ENCODE assay signal across 16 cellular contexts in genomic region chrX:45711231-45711630, GRCh38.
DNase-seq lines count a peak whose midpoint lies in the region; ATAC-seq and TF ChIP-seq lines count a peak whose summit lies in the region.
"Had no signal": no experiment of that assay in that cellular context is flagged by ENCODE, and none has a peak within 500 bp of the region (broad histone marks: within the 10 kb centered on the region; RNA-seq: fewer than 3 reads in every experiment).

No MANE protein-coding gene starts in this region.

- H3K4me3 Mint-ChIP-seq in activated naive CD4-positive, alpha-beta T cell treated with anti-CD3 and anti-CD28 coated beads, Interleukin-2, amount 50 U/mL, for 24 hours, result peak overlapping the region; percentile 62
- no peak overlapping the region for H3K4me3 Mint-ChIP-seq in central memory CD8-positive, alpha-beta T cell
- no peak overlapping the region for H3K4me3 Mint-ChIP-seq in activated CD8-positive, alpha-beta T cell treated with anti-CD3 and anti-CD28 coated beads for 36 hours

- H2AFZ ChIP-seq in PC-3 (ENCODE audit: low read length), result no peak overlapping the region
- no peak overlapping the region for H2AFZ ChIP-seq in smooth muscle cell (ENCODE audit: low read depth)

- peaks cover 20% of the 10 kb centered on the region for H3K79me2 ChIP-seq in PC-3 (ENCODE audit: low read length)
- H3K79me2 ChIP-seq in smooth muscle cell (ENCODE audit: low read depth), result no peaks in the 10 kb centered on the region

- H4K20me1 ChIP-seq in PC-3 (ENCODE audit: low read length), result no peaks in the 10 kb centered on the region
- H4K20me1 ChIP-seq in smooth muscle cell (ENCODE audit: low read depth), result no peaks in the 10 kb centered on the region

- CTCF ChIA-PET in PC-3 (lab: Charles Lee), result interaction anchor here (1.0 kb wide), 1 partner anchor 196 kb away, joined by 3 read pairs; no protein-coding TSS in a partner anchor
- CTCF ChIA-PET in activated CD8-positive, alpha-beta T cell treated with anti-CD3 and anti-CD28 coated beads for 36 hours (lab: Charles Lee), result interaction anchor here (0.8 to 1.3 kb wide), 2 partner anchors 32 to 62 kb away, joined by 3 to 4 read pairs; no protein-coding TSS in a partner anchor

- TF ChIP-seq CTCF in PC-3 (conservative IDR thresholded peaks at IDR 0.05; ENCODE audit: low read depth, low read length), result no peak
- TF ChIP-seq CTCF in smooth muscle cell (IDR thresholded peaks at IDR 0.05; ENCODE audit: borderline replicate concordance, insufficient read depth, poor library complexity, severe bottlenecking), result no peak
- TF ChIP-seq CTCF in activated CD8-positive, alpha-beta T cell treated with anti-CD3 and anti-CD28 coated beads for 36 hours (IDR thresholded peaks at IDR 0.05), result no peak

- H3K27me3 Mint-ChIP-seq in activated naive CD4-positive, alpha-beta T cell treated with anti-CD3 and anti-CD28 coated beads, Interleukin-2, amount 50 U/mL, for 24 hours, result no peaks in the 10 kb centered on the region
- no peaks in the 10 kb centered on the region for H3K27me3 Mint-ChIP-seq in central memory CD8-positive, alpha-beta T cell
- H3K27me3 Mint-ChIP-seq in activated CD8-positive, alpha-beta T cell treated with anti-CD3 and anti-CD28 coated beads for 36 hours, result no peaks in the 10 kb centered on the region

- peaks cover 72% of the 10 kb centered on the region for H3K4me1 ChIP-seq in PC-3 (ENCODE audit: insufficient read depth, low read length)
- H3K4me1 ChIP-seq in smooth muscle cell (ENCODE audit: low read depth), result no peaks in the 10 kb centered on the region

- H3K9me2 ChIP-seq in PC-3 (replicated peaks; ENCODE audit: low read length), result no peaks in the 10 kb centered on the region

- H3K9me3 ChIP-seq in PC-3 (ENCODE audit: low read length) (no peaks in the 10 kb centered on the region), smooth muscle cell (replicated peaks; ENCODE audit: low read depth) (no peaks in the 10 kb centered on the region)
- H3K9me3 ChIP-seq: heart left ventricle had no signal

- DNase-seq in activated naive CD4-positive, alpha-beta T cell treated with anti-CD3 and anti-CD28 coated beads, Interleukin-2, amount 50 U/mL, for 16 hours, result no peak
- DNase-seq in PC-3 (peak; percentile 91), smooth muscle cell (lab: John Stamatoyannopoulos, UW; ENCODE audit: unreplicated experiment) (no peak)
- DNase-seq in central memory CD8-positive, alpha-beta T cell (ENCODE audit: low spot score in 2 of 2), result no peak
- no peak for DNase-seq in activated effector memory CD4-positive, alpha-beta T cell treated with Interleukin-2 at 50 U/mL for 16 hours
- no peak for DNase-seq in activated CD8-positive, alpha-beta T cell treated with anti-CD3 and anti-CD28 coated beads for 36 hours
- DNase-seq: activated CD4-positive, CD25-positive, alpha-beta regulatory T cell; effector CD4-positive, alpha-beta T cell; GDM1; heart left ventricle; left ventricle myocardium superior; NCI-H1092; occipital lobe; SHP77 had no signal

- intact Hi-C loops in PC-3 (cut with micrococcal nuclease), result loop anchor here (2.0 kb wide), 3 partner anchors 38 to 204 kb away; no protein-coding TSS in a partner anchor
- intact Hi-C loops in activated CD8-positive, alpha-beta T cell treated with anti-CD3 and anti-CD28 coated beads for 36 hours (cut with micrococcal nuclease), result loop anchor here (2.0 kb wide), 2 partner anchors 48 to 88 kb away; no protein-coding TSS in a partner anchor

- no peaks in the 10 kb centered on the region for H3K9me3 Mint-ChIP-seq in activated naive CD4-positive, alpha-beta T cell treated with anti-CD3 and anti-CD28 coated beads, Interleukin-2, amount 50 U/mL, for 24 hours
- H3K9me3 Mint-ChIP-seq in central memory CD8-positive, alpha-beta T cell, result no peaks in the 10 kb centered on the region
- H3K9me3 Mint-ChIP-seq in activated CD8-positive, alpha-beta T cell treated with anti-CD3 and anti-CD28 coated beads for 36 hours, result no peaks in the 10 kb centered on the region

- 78% methylated on average over 5 of the region's 5 CpGs for WGBS in smooth muscle cell (ENCODE audit: low lambda C conversion rate)

- H3K27me3 ChIP-seq in PC-3 (ENCODE audit: low read length) (no peaks in the 10 kb centered on the region), smooth muscle cell (ENCODE audit: low read depth) (no peaks in the 10 kb centered on the region)

- peaks cover 59% of the 10 kb centered on the region for H3K4me1 Mint-ChIP-seq in activated naive CD4-positive, alpha-beta T cell treated with anti-CD3 and anti-CD28 coated beads, Interleukin-2, amount 50 U/mL, for 24 hours
- H3K4me1 Mint-ChIP-seq in central memory CD8-positive, alpha-beta T cell, result peaks cover 30% of the 10 kb centered on the region
- peaks cover 69% of the 10 kb centered on the region for H3K4me1 Mint-ChIP-seq in activated CD8-positive, alpha-beta T cell treated with anti-CD3 and anti-CD28 coated beads for 36 hours (ENCODE audit: low read depth)

- peak overlapping the region; percentile 79 for H3K4me2 ChIP-seq in PC-3 (ENCODE audit: low read length)
- H3K4me2 ChIP-seq in smooth muscle cell, result peak overlapping the region; percentile 26

- H3K27ac ChIP-seq in PC-3 (ENCODE audit: low read length), result peak overlapping the region; percentile 100
- peak overlapping the region; percentile 90 for H3K27ac ChIP-seq in smooth muscle cell (ENCODE audit: low read depth)
- H3K27ac ChIP-seq: heart left ventricle had no signal

- H3K36me3 ChIP-seq in PC-3 (ENCODE audit: low read depth, low read length) (no peaks in the 10 kb centered on the region), smooth muscle cell (ENCODE audit: low read depth) (no peaks in the 10 kb centered on the region)
- H3K36me3 ChIP-seq: heart left ventricle had no signal

- H3K9ac ChIP-seq in PC-3 (ENCODE audit: low read length), result peak overlapping the region; percentile 95
- no peak overlapping the region for H3K9ac ChIP-seq in smooth muscle cell (ENCODE audit: low read depth)

- ATAC-seq in PC-3 (peak; percentile 15), HG03045 (IDR thresholded peaks at IDR 0.05; ENCODE audit: unreplicated experiment) (no peak)
- ATAC-seq in central memory CD8-positive, alpha-beta T cell (replicated peaks; ENCODE audit: extremely low read depth, poor library complexity, severe bottlenecking), result no peak
- ATAC-seq in activated CD8-positive, alpha-beta T cell treated with anti-CD3 and anti-CD28 coated beads for 36 hours, result no peak
- ATAC-seq: heart left ventricle, left ventricle myocardium superior had no signal

- H3K4me3 ChIP-seq in PC-3 (ENCODE audit: low read length) (peak overlapping the region; percentile 44), smooth muscle cell (no peak overlapping the region)
- H3K4me3 ChIP-seq: heart left ventricle had no signal

- no peak overlapping the region for H3K27ac Mint-ChIP-seq in activated naive CD4-positive, alpha-beta T cell treated with anti-CD3 and anti-CD28 coated beads, Interleukin-2, amount 50 U/mL, for 24 hours
- H3K27ac Mint-ChIP-seq in central memory CD8-positive, alpha-beta T cell (ENCODE audit: low read depth), result peak overlapping the region; percentile 91
- no peak overlapping the region for H3K27ac Mint-ChIP-seq in activated CD8-positive, alpha-beta T cell treated with anti-CD3 and anti-CD28 coated beads for 36 hours

- H3F3A ChIP-seq in PC-3 (ENCODE audit: low read length, unreplicated experiment), result peaks cover 34% of the 10 kb centered on the region
- no peaks in the 10 kb centered on the region for H3F3A ChIP-seq in smooth muscle cell (ENCODE audit: low read depth)

- POLR2A ChIA-PET in PC-3 (lab: Charles Lee; ENCODE audit: unreplicated experiment), result interaction anchor here (0.6 to 1.6 kb wide), 7 partner anchors 24 to 231 kb away, joined by 5 to 29 read pairs (median 8); no protein-coding TSS in a partner anchor
- POLR2A ChIA-PET in activated CD8-positive, alpha-beta T cell treated with anti-CD3 and anti-CD28 coated beads for 36 hours (lab: Charles Lee), result interaction anchor here (0.7 to 2.3 kb wide), 4 partner anchors 42 to 75 kb away, joined by 3 to 20 read pairs (median 9); no protein-coding TSS in a partner anchor

- H3K36me3 Mint-ChIP-seq in activated naive CD4-positive, alpha-beta T cell treated with anti-CD3 and anti-CD28 coated beads, Interleukin-2, amount 50 U/mL, for 24 hours, result no peaks in the 10 kb centered on the region
- H3K36me3 Mint-ChIP-seq in central memory CD8-positive, alpha-beta T cell (ENCODE audit: insufficient read depth), result peaks cover 1% of the 10 kb centered on the region
- H3K36me3 Mint-ChIP-seq in activated CD8-positive, alpha-beta T cell treated with anti-CD3 and anti-CD28 coated beads for 36 hours (ENCODE audit: low read depth), result no peaks in the 10 kb centered on the region

- TSS peak; percentile 15 for BruUV-seq in PC-3 (replicated peaks; lab: Mats Ljungman, UMichigan)
